ENCODE assay signal across 13 cellular contexts in genomic region chr3:13483988-13484695, GRCh38. TPM values are rescaled to one million over a fixed set of nuclear protein-coding genes. Genes with fewer than 3 reads are reported as not detected.
DNase-seq lines count a peak whose midpoint lies in the region; ATAC-seq and TF ChIP-seq lines count a peak whose summit lies in the region.
"Had no signal": no experiment of that assay in that cellular context is flagged by ENCODE, and none has a peak within 500 bp of the region (broad histone marks: within the 10 kb centered on the region; RNA-seq: fewer than 3 reads in every experiment).

No MANE protein-coding gene starts in this region.

- peak overlapping the region; percentile 77 to 95 for H3K27ac ChIP-seq in right atrium auricular region

- TF ChIP-seq CTCF in CD14-positive monocyte (IDR thresholded peaks at IDR 0.05) (no peak), right atrium auricular region (IDR thresholded peaks at IDR 0.05) (no peak), progenitor cell of endocrine pancreas (IDR thresholded peaks at IDR 0.05; ENCODE audit: unreplicated experiment) (no peak)

- H3K9me3 Mint-ChIP-seq in CD14-positive monocyte (peaks cover 0 to 2% (median 0%) of the 10 kb centered on the region in 7 donors), progenitor cell of endocrine pancreas (ENCODE audit: low read depth) (no peaks in the 10 kb centered on the region)
- H3K9me3 Mint-ChIP-seq in activated CD8-positive, alpha-beta T cell treated with anti-CD3 and anti-CD28 coated beads, Interleukin-2, amount 10 ng/mL, durations not matched to agents 7 days and 5 days (ENCODE audit: insufficient read depth): no peaks in the 10 kb centered on the region
- H3K9me3 Mint-ChIP-seq in activated CD4-positive, alpha-beta T cell treated with anti-CD3 and anti-CD28 coated beads for 36 hours (ENCODE audit: low read depth): no peaks in the 10 kb centered on the region
- H3K9me3 Mint-ChIP-seq: activated CD4-positive, alpha-beta T cell treated with anti-CD3 and anti-CD28 coated beads, Interleukin-2, amount 10 ng/mL, durations not matched to agents 7 days and 5 days had no signal

- H3K36me3 ChIP-seq in right atrium auricular region: peaks cover 1% of the 10 kb centered on the region

- H3K27ac Mint-ChIP-seq in CD14-positive monocyte: peak overlapping the region in 2 of 7 donors; percentile 21 to 30
- peak overlapping the region; percentile 8 for H3K27ac Mint-ChIP-seq in activated CD8-positive, alpha-beta T cell treated with anti-CD3 and anti-CD28 coated beads, Interleukin-2, amount 10 ng/mL, durations not matched to agents 7 days and 5 days
- H3K27ac Mint-ChIP-seq in progenitor cell of endocrine pancreas: peak overlapping the region; percentile 52
- no peak overlapping the region for H3K27ac Mint-ChIP-seq in activated CD4-positive, alpha-beta T cell treated with anti-CD3 and anti-CD28 coated beads for 36 hours

- CTCF ChIA-PET in activated CD8-positive, alpha-beta T cell treated with anti-CD3 and anti-CD28 coated beads, Interleukin-2, amount 10 ng/mL, durations not matched to agents 7 days and 5 days (lab: Charles Lee): interaction anchor here (1.1 to 2.6 kb wide), 3 partner anchors 12 to 167 kb away, joined by 3 to 15 read pairs (median 3); no protein-coding TSS in a partner anchor
- CTCF ChIA-PET in activated CD4-positive, alpha-beta T cell treated with anti-CD3 and anti-CD28 coated beads for 36 hours (lab: Charles Lee): interaction anchor here (0.6 to 1.4 kb wide), 2 partner anchors 175 to 407 kb away, joined by 4 read pairs; no protein-coding TSS in a partner anchor

- peaks cover 0 to 10% (median 1%) of the 10 kb centered on the region in 3 donors for H3K27me3 Mint-ChIP-seq in CD14-positive monocyte (ENCODE audit: low read depth in 3 of 3)
- H3K27me3 Mint-ChIP-seq in activated CD8-positive, alpha-beta T cell treated with anti-CD3 and anti-CD28 coated beads, Interleukin-2, amount 10 ng/mL, durations not matched to agents 7 days and 5 days (ENCODE audit: low read depth): peaks cover 3% of the 10 kb centered on the region
- peaks cover 5% of the 10 kb centered on the region for H3K27me3 Mint-ChIP-seq in progenitor cell of endocrine pancreas
- no peaks in the 10 kb centered on the region for H3K27me3 Mint-ChIP-seq in activated CD4-positive, alpha-beta T cell treated with anti-CD3 and anti-CD28 coated beads for 36 hours
- H3K27me3 Mint-ChIP-seq: activated CD4-positive, alpha-beta T cell treated with anti-CD3 and anti-CD28 coated beads, Interleukin-2, amount 10 ng/mL, durations not matched to agents 7 days and 5 days had no signal

- no peaks in the 10 kb centered on the region for H3K27me3 ChIP-seq in right atrium auricular region

- DNase-seq in CD14-positive monocyte (ENCODE audit: low spot score) (peak; percentile 34), right atrium auricular region (ENCODE audit: low spot score) (no peak), progenitor cell of endocrine pancreas (ENCODE audit: low spot score, unreplicated experiment) (no peak), SKM-1 treated with dmso at 0.1 percent for 144 hours (lab: John Stamatoyannopoulos, UW; ENCODE audit: unreplicated experiment) (no peak), putamen (ENCODE audit: low spot score) (no peak)
- no peak for DNase-seq in activated CD8-positive, alpha-beta T cell treated with anti-CD3 and anti-CD28 coated beads, Interleukin-2, amount 10 ng/mL, durations not matched to agents 7 days and 5 days
- DNase-seq in activated CD4-positive, alpha-beta T cell treated with anti-CD3 and anti-CD28 coated beads for 36 hours: no peak
- DNase-seq in activated naive CD4-positive, alpha-beta T cell treated with Interleukin-2 at 50 U/mL for 16 hours: no peak
- DNase-seq: activated CD4-positive, alpha-beta T cell treated with anti-CD3 and anti-CD28 coated beads, Interleukin-2, amount 10 ng/mL, durations not matched to agents 7 days and 5 days; glutamatergic neuron; Karpas-422; NCI-H1930; NCI-H524 treated with DMSO at 0.1 percent for 48 hours had no signal

- intact Hi-C loops in CD14-positive monocyte (cut with micrococcal nuclease): loop anchor here in 1 of 2 donors (10.0 kb wide), 1 partner anchor 519 kb away; no protein-coding TSS in a partner anchor
- intact Hi-C loops in activated CD4-positive, alpha-beta T cell treated with anti-CD3 and anti-CD28 coated beads for 36 hours (cut with DNase I, micrococcal nuclease): loop anchor here in 1 of 2 experiments (5.0 to 10.0 kb wide), 3 partner anchors 393 to 921 kb away; partner anchors contain the start of genes SLC6A6 and TMEM43

- H3K4me3 Mint-ChIP-seq in CD14-positive monocyte (no peak overlapping the region), progenitor cell of endocrine pancreas (ENCODE audit: low read depth) (no peak overlapping the region)
- H3K4me3 Mint-ChIP-seq in activated CD8-positive, alpha-beta T cell treated with anti-CD3 and anti-CD28 coated beads, Interleukin-2, amount 10 ng/mL, durations not matched to agents 7 days and 5 days: no peak overlapping the region
- H3K4me3 Mint-ChIP-seq in activated CD4-positive, alpha-beta T cell treated with anti-CD3 and anti-CD28 coated beads for 36 hours: no peak overlapping the region
- H3K4me3 Mint-ChIP-seq: activated CD4-positive, alpha-beta T cell treated with anti-CD3 and anti-CD28 coated beads, Interleukin-2, amount 10 ng/mL, durations not matched to agents 7 days and 5 days had no signal

- ATAC-seq in activated CD8-positive, alpha-beta T cell treated with anti-CD3 and anti-CD28 coated beads, Interleukin-2, amount 10 ng/mL, durations not matched to agents 7 days and 5 days: no peak
- no peak for ATAC-seq in activated CD4-positive, alpha-beta T cell treated with anti-CD3 and anti-CD28 coated beads for 36 hours

- H3K9me3 ChIP-seq in right atrium auricular region: no peaks in the 10 kb centered on the region

- POLR2A ChIA-PET in activated CD8-positive, alpha-beta T cell treated with anti-CD3 and anti-CD28 coated beads, Interleukin-2, amount 10 ng/mL, durations not matched to agents 7 days and 5 days (lab: Charles Lee): interaction anchor here (0.6 kb wide), 1 partner anchor 40 kb away, joined by 5 read pairs; no protein-coding TSS in a partner anchor
- POLR2A ChIA-PET in activated CD4-positive, alpha-beta T cell treated with anti-CD3 and anti-CD28 coated beads for 36 hours (lab: Charles Lee): interaction anchor here (0.6 kb wide), 1 partner anchor 409 kb away, joined by 8 read pairs; no protein-coding TSS in a partner anchor

- H3K4me1 Mint-ChIP-seq in CD14-positive monocyte (peaks cover 41% of the 10 kb centered on the region), progenitor cell of endocrine pancreas (ENCODE audit: low read depth) (peaks cover 11% of the 10 kb centered on the region)
- H3K4me1 Mint-ChIP-seq in activated CD8-positive, alpha-beta T cell treated with anti-CD3 and anti-CD28 coated beads, Interleukin-2, amount 10 ng/mL, durations not matched to agents 7 days and 5 days (ENCODE audit: low read depth): peaks cover 24% of the 10 kb centered on the region
- H3K4me1 Mint-ChIP-seq in activated CD4-positive, alpha-beta T cell treated with anti-CD3 and anti-CD28 coated beads for 36 hours: peaks cover 24% of the 10 kb centered on the region

- H3K4me1 ChIP-seq in right atrium auricular region: peaks cover 0 to 33% of the 10 kb centered on the region in 2 donors

- peaks cover 24 to 25% of the 10 kb centered on the region in 2 donors for H3K36me3 Mint-ChIP-seq in CD14-positive monocyte
- H3K36me3 Mint-ChIP-seq in activated CD8-positive, alpha-beta T cell treated with anti-CD3 and anti-CD28 coated beads, Interleukin-2, amount 10 ng/mL, durations not matched to agents 7 days and 5 days (ENCODE audit: low read depth): no peaks in the 10 kb centered on the region
- peaks cover 3% of the 10 kb centered on the region for H3K36me3 Mint-ChIP-seq in progenitor cell of endocrine pancreas (ENCODE audit: insufficient read depth)
- H3K36me3 Mint-ChIP-seq in activated CD4-positive, alpha-beta T cell treated with anti-CD3 and anti-CD28 coated beads for 36 hours (ENCODE audit: low read depth): peaks cover 2% of the 10 kb centered on the region

- H3K4me3 ChIP-seq in right atrium auricular region: no peak overlapping the region

RNA-seq across cellular contexts. Expression of gene HDAC11, which starts 4.0 kb away (rescaled TPM):
- polyA plus RNA-seq in CD14-positive monocyte: 1 to 10 TPM; 2.9 to 3.5 TPM
- total RNA-seq in activated CD8-positive, alpha-beta T cell treated with anti-CD3 and anti-CD28 coated beads, Interleukin-2, amount 10 ng/mL, durations not matched to agents 7 days and 5 days: under 1 TPM; 0.87 to 0.99 TPM
- total RNA-seq in right atrium auricular region: 10 to 100 TPM; 30.6 to 30.7 TPM
- total RNA-seq in progenitor cell of endocrine pancreas: 14.4 and 14.5 TPM in 2 replicates
- 1 to 10 TPM; 3.4 to 4.1 TPM for total RNA-seq in activated CD4-positive, alpha-beta T cell treated with anti-CD3 and anti-CD28 coated beads for 36 hours
